In the genomic region with DNA sequence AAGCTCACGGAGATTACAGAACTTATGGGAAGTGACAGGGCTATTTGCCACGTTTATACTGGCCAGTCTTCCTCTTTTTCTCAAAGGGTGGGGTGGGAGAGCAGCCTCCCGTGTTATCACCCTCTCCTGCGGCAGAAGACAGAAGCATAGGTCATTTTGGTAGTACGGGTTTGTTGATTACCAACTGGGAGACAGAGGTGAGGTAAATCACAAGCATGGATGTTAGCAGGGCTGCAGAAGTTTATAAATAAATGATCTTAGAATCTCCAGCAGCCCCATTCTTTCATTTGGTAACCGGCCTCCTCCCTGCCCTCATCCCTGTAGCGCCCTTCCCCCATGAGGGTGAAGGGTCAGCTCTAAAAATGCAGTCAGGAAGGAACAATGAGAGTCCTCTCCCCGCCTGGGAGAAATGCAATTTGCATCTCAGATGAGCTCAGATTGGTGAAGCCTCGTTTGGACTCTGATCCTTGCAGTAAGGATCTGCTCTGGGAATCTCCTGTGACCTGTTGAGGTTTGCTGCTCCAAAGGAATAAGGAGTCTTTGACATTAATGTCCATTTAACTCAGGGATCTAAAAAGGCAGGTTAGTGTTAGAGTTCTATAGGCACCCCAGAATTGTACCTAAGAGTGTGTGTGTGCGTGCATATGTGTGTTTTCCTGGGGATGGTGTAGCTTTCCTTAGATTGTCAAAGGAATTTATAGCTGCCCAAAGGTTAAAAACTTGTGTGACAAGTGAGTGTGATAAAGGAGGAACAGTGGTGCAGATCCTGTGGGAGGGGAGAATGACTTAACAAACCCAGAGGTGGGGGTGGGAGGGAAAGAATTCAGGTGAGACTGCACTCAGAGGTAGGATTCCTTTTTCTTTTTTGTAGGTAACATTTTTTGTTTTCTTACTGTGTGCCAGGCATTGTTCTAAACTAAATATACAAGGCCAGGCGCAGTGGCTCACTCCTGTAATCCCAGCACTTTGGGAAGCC, we compare ENCODE assay signal across 11 cellular contexts. TPM values are rescaled to one million over a fixed set of nuclear protein-coding genes. Genes with fewer than 3 reads are reported as not detected.
DNase-seq lines count a peak whose midpoint lies in the region; ATAC-seq and TF ChIP-seq lines count a peak whose summit lies in the region.
"Had no signal": no experiment of that assay in that cellular context is flagged by ENCODE, and none has a peak within 500 bp of the region (broad histone marks: within the 10 kb centered on the region; RNA-seq: fewer than 3 reads in every experiment).

No MANE protein-coding gene starts in this region.

- intact Hi-C loops in gastrocnemius medialis (cut with DNase I; ENCODE audit: low total_unique reads), result loop anchor here (1.0 kb wide), 1 partner anchor 45 kb away; the partner anchor contains the start of gene SINHCAF

- H3K9me3 ChIP-seq in iPS-20b (ENCODE audit: insufficient read depth, low read depth, low read length) (no peaks in the 10 kb centered on the region), gastrocnemius medialis (no peaks in the 10 kb centered on the region)

- TF ChIP-seq CTCF in gastrocnemius medialis (IDR thresholded peaks at IDR 0.05 in 4 of 5, conservative IDR thresholded peaks at IDR 0.05 in 1 of 5), result no peak

- TF ChIP-seq POLR2A in gastrocnemius medialis (IDR thresholded peaks at IDR 0.05), result no peak

- H3K27ac ChIP-seq in iPS-20b (ENCODE audit: low read length) (peak overlapping the region; percentile 95), gastrocnemius medialis (peak overlapping the region in 1 of 4 donors; percentile 16)

- H3K4me3 ChIP-seq in iPS-20b (ENCODE audit: low read length), result peak overlapping the region; percentile 64
- H3K4me3 ChIP-seq in gastrocnemius medialis, result peak overlapping the region; percentile 29 to 51 (median 48)

- H3K4me1 ChIP-seq in iPS-20b (ENCODE audit: insufficient read depth, low read length), result peaks cover 29% of the 10 kb centered on the region
- H3K4me1 ChIP-seq in gastrocnemius medialis, result peaks cover 6 to 9% of the 10 kb centered on the region in 2 donors

- H3K36me3 ChIP-seq in iPS-20b (ENCODE audit: insufficient read depth, low read depth, low read length) (no peaks in the 10 kb centered on the region), gastrocnemius medialis (no peaks in the 10 kb centered on the region)

- in situ Hi-C loops in gastrocnemius medialis (cut with MboI; ENCODE audit: low sequenced_read_pairs in 4 of 4), result no loop called here

- H3K9ac ChIP-seq in iPS-20b (ENCODE audit: low read depth, low read length), result peak overlapping the region; percentile 85

- DNase-seq in HuH-7.5 (ENCODE audit: low spot score) (peak; percentile 33), amniotic epithelial cell (ENCODE audit: low read depth) (peak; percentile 13), gastrocnemius medialis (no peak), MV-4-11 (lab: John Stamatoyannopoulos, UW) (no peak), 8988T (no peak), NCI-H345 (lab: John Stamatoyannopoulos, UW) (no peak), NCI-H187 treated with DMSO at 0.1 percent for 48 hours (lab: John Stamatoyannopoulos, UW) (no peak)
- DNase-seq: effector memory CD4-positive, alpha-beta T cell; NCI-H1436 treated with DMSO at 0.1 percent for 48 hours had no signal

- no peaks in the 10 kb centered on the region for H3K27me3 ChIP-seq in iPS-20b (ENCODE audit: insufficient read depth, low read length)
- no peaks in the 10 kb centered on the region for H3K27me3 ChIP-seq in gastrocnemius medialis

- no peak for ATAC-seq in gastrocnemius medialis
- ATAC-seq: HCT116 had no signal

RNA-seq across cellular contexts. Expression of gene SINHCAF, which starts 45.0 kb away (rescaled TPM):
- 1 to 10 TPM; 1.5 to 8.6 (median 2.8) TPM for total RNA-seq in gastrocnemius medialis

Comparison
In these comparisons a context has a peak if more than half of its experiments do, and no peak if none do; other contexts are left out.
1. DNase-seq: peak in HuH-7.5 (single experiment) and amniotic epithelial cell (single experiment); none in gastrocnemius medialis (0 of 2), MV-4-11 (single experiment), 8988T (single experiment), NCI-H345 (single experiment) and NCI-H187 treated with DMSO at 0.1 percent for 48 hours (single experiment).